Comparison of ENCODE assay signal across 2 cellular contexts in genomic region chr6:8164281-8164680, GRCh38.
DNase-seq lines count a peak whose midpoint lies in the region; TF ChIP-seq lines count a peak whose summit lies in the region.
"Not testable (repeated sequence)": the region's sequence is repeated elsewhere in the genome, so short reads cannot be mapped to it uniquely, and the experiment has no call there.

No MANE protein-coding gene starts in this region.

- not testable (repeated sequence) for H3K27me3 ChIP-seq in trophoblast cell (ENCODE audit: insufficient read depth, low read length); testis

- not testable (repeated sequence) for H3K27ac ChIP-seq in trophoblast cell (ENCODE audit: low read depth, low read length); testis

- H4K91ac ChIP-seq in trophoblast cell (ENCODE audit: low read depth, low read length): not testable (repeated sequence)

- not testable (repeated sequence) for H3K14ac ChIP-seq in trophoblast cell (ENCODE audit: low read length)

- H3K23ac ChIP-seq in trophoblast cell (ENCODE audit: low read length): not testable (repeated sequence)

- H3K9ac ChIP-seq in trophoblast cell (ENCODE audit: low read length): not testable (repeated sequence)

- not testable (repeated sequence) for H3K79me2 ChIP-seq in trophoblast cell (ENCODE audit: control insufficient read depth, insufficient read depth, low read length, poor library complexity)

- no CpG with 5 or more reads among the region's 29 CpGs for WGBS in trophoblast cell (ENCODE audit: extremely low coverage, insufficient coverage, insufficient read length)
- 78% methylated on average over 24 of the region's 29 CpGs; no CpG with 5 or more reads in 1 of the 2 donors for WGBS in testis, 2 donors

- H2AK5ac ChIP-seq in trophoblast cell (ENCODE audit: low read length): peak overlapping the region; percentile 82

- not testable (repeated sequence) for H2AFZ ChIP-seq in trophoblast cell (ENCODE audit: insufficient read depth, low read length, poor library complexity)

- not testable (repeated sequence) for H3K4me2 ChIP-seq in trophoblast cell (ENCODE audit: low read length)

- H3K18ac ChIP-seq in trophoblast cell (ENCODE audit: low read length): not testable (repeated sequence)

- intact Hi-C loops in testis (cut with DNase I; ENCODE audit: low total_unique reads): not testable (repeated sequence)

- TF ChIP-seq POLR2A in testis (IDR thresholded peaks at IDR 0.05): not testable (repeated sequence)

- not testable (repeated sequence) for H3K36me3 ChIP-seq in trophoblast cell (ENCODE audit: control insufficient read depth in 1 of 2, insufficient read depth in 2 of 2, low read length in 2 of 2); testis (ENCODE audit: low read depth, missing control alignments)

- not testable (repeated sequence) for H3K79me1 ChIP-seq in trophoblast cell (ENCODE audit: low read length)

- H2BK120ac ChIP-seq in trophoblast cell (ENCODE audit: insufficient read depth, low read length, poor library complexity): not testable (repeated sequence)

- not testable (repeated sequence) for H3K4ac ChIP-seq in trophoblast cell (ENCODE audit: low read depth, low read length)

- H3K9me3 ChIP-seq in trophoblast cell (ENCODE audit: insufficient read depth, low read depth, low read length); testis: not testable (repeated sequence)

- DNase-seq in trophoblast cell, testis: not testable (repeated sequence)

- not testable (repeated sequence) for H3K4me1 ChIP-seq in trophoblast cell (ENCODE audit: control insufficient read depth in 1 of 2, insufficient read depth in 2 of 2, low read length in 2 of 2); testis

- H2BK12ac ChIP-seq in trophoblast cell (ENCODE audit: low read length): not testable (repeated sequence)

- TF ChIP-seq CTCF in testis (IDR thresholded peaks at IDR 0.05): not testable (repeated sequence)

- H3K4me3 ChIP-seq in trophoblast cell (ENCODE audit: low read depth, low read length): not testable (repeated sequence)
- peak overlapping the region; percentile 29 to 38 for H3K4me3 ChIP-seq in testis

- not testable (repeated sequence) for H4K8ac ChIP-seq in trophoblast cell (ENCODE audit: low read depth, low read length)

- H2BK5ac ChIP-seq in trophoblast cell (ENCODE audit: low read depth, low read length, poor library complexity): not testable (repeated sequence)

- H4K12ac ChIP-seq in trophoblast cell (ENCODE audit: low read depth, low read length): not testable (repeated sequence)
